In genomic region chr2:30145826-30146336, GRCh38 we compare ENCODE assay signal across 8 cellular contexts. TPM values are rescaled to one million over a fixed set of nuclear protein-coding genes. Genes with fewer than 3 reads are reported as not detected.
DNase-seq lines count a peak whose midpoint lies in the region; ATAC-seq and TF ChIP-seq lines count a peak whose summit lies in the region.

No MANE protein-coding gene starts in this region.

- peaks cover 44% of the 10 kb centered on the region for H3K4me1 Mint-ChIP-seq in activated B cell treated with CpG ODN at 0.5 μM for 24 hours

- H3K9me3 ChIP-seq in HAP-1 (no peaks in the 10 kb centered on the region), right cardiac atrium (ENCODE audit: control insufficient read depth, low read length) (no peaks in the 10 kb centered on the region)

- no peak for TF ChIP-seq CTCF in activated B cell treated with CpG ODN at 0.5 μM for 24 hours (IDR thresholded peaks at IDR 0.05)

- in situ Hi-C loops in HAP-1 (cut with MboI; ENCODE audit: low sequenced_read_pairs), result no loop called here

- no peaks in the 10 kb centered on the region for H3K27me3 Mint-ChIP-seq in activated B cell treated with CpG ODN at 0.5 μM for 24 hours

- H3K4me3 ChIP-seq in HAP-1 (peak overlapping the region; percentile 83), right cardiac atrium (ENCODE audit: low read length) (peak overlapping the region; percentile 36), skin epidermis (peak overlapping the region; percentile 23 to 98 (median 31))

- peak overlapping the region; percentile 71 for H3K27ac ChIP-seq in right cardiac atrium (ENCODE audit: low read length)
- peak overlapping the region in 20 of 21 experiments; percentile 72 to 100 (median 86) for H3K27ac ChIP-seq in skin epidermis

- H3K36me3 ChIP-seq in HAP-1 (replicated peaks), result no peaks in the 10 kb centered on the region

- peak overlapping the region; percentile 86 for H3K4me3 Mint-ChIP-seq in activated B cell treated with CpG ODN at 0.5 μM for 24 hours

- H3K9me3 Mint-ChIP-seq in activated B cell treated with CpG ODN at 0.5 μM for 24 hours, result no peaks in the 10 kb centered on the region

- DNase-seq in HAP-1 (ENCODE audit: low spot score in 2 of 2) (no peak), activated B cell treated with CpG ODN at 0.5 μM for 24 hours (no peak), right cardiac atrium (no peak), mesenteric fat pad (ENCODE audit: low spot score) (no peak), kidney tubule cell (ENCODE audit: low spot score) (no peak), iPS-NIHi11 (ENCODE audit: low spot score) (no peak)

- POLR2A ChIA-PET in activated B cell treated with CpG ODN at 0.5 μM for 24 hours (lab: Charles Lee), result interaction anchor here (0.6 to 5.7 kb wide), 13 partner anchors 8 to 1864 kb away, joined by 3 to 59 read pairs (median 5); partner anchors contain the start of genes EHD3 and LBH

- intact Hi-C loops in activated B cell treated with CpG ODN at 0.5 μM for 24 hours (cut with micrococcal nuclease), result loop anchor here (1.0 to 10.0 kb wide), 17 partner anchors 19 to 1917 kb away; partner anchors contain the start of genes FOSL2, GALNT14, LBH and LCLAT1
- intact Hi-C loops in right cardiac atrium (cut with DNase I), result no loop called here

- H3K27ac Mint-ChIP-seq in activated B cell treated with CpG ODN at 0.5 μM for 24 hours, result peak overlapping the region; percentile 99

- WGBS in right cardiac atrium, result 40% methylated on average over 8 of the region's 8 CpGs

- H3K27me3 ChIP-seq in HAP-1 (ENCODE audit: low read depth) (peaks cover 6% of the 10 kb centered on the region; the same call in 1 of the 2 replicates), right cardiac atrium (ENCODE audit: control insufficient read depth, insufficient read depth) (no peaks in the 10 kb centered on the region)

- peaks cover 23% of the 10 kb centered on the region for H3K36me3 Mint-ChIP-seq in activated B cell treated with CpG ODN at 0.5 μM for 24 hours (ENCODE audit: low read depth)

- ATAC-seq in activated B cell treated with CpG ODN at 0.5 μM for 24 hours (ENCODE audit: low read depth) (no peak), right cardiac atrium (no peak), HG03135 (IDR thresholded peaks at IDR 0.05; ENCODE audit: unreplicated experiment) (no peak)

- H3K4me1 ChIP-seq in HAP-1 (peaks cover 34% of the 10 kb centered on the region), right cardiac atrium (ENCODE audit: control insufficient read depth, insufficient read depth, low read length) (no peaks in the 10 kb centered on the region)

- CTCF ChIA-PET in activated B cell treated with CpG ODN at 0.5 μM for 24 hours (lab: Charles Lee), result interaction anchor here (0.7 to 2.2 kb wide), 5 partner anchors 10 to 566 kb away, joined by 3 to 14 read pairs (median 6); no protein-coding TSS in a partner anchor

RNA-seq across cellular contexts. Expression of gene YPEL5, which starts 0.9 kb away (rescaled TPM):
- total RNA-seq in activated B cell treated with CpG ODN at 0.5 μM for 24 hours (56.7 and 57.4 TPM in 2 replicates), right cardiac atrium (10 to 100 TPM; 56.9 to 71.7 (median 59.8) TPM), mesenteric fat pad (124 TPM)
- 49.5 TPM for polyA plus RNA-seq in right cardiac atrium

Comparison
In these comparisons a context has a peak if more than half of its experiments do, and no peak if none do; other contexts are left out.
1. H3K4me3 ChIP-seq: peak in every context shown above with its lines; median percentile 83 in HAP-1; 36 in right cardiac atrium; 31 in skin epidermis.